ENCODE assay signal across 2 cellular contexts in the genomic region with DNA sequence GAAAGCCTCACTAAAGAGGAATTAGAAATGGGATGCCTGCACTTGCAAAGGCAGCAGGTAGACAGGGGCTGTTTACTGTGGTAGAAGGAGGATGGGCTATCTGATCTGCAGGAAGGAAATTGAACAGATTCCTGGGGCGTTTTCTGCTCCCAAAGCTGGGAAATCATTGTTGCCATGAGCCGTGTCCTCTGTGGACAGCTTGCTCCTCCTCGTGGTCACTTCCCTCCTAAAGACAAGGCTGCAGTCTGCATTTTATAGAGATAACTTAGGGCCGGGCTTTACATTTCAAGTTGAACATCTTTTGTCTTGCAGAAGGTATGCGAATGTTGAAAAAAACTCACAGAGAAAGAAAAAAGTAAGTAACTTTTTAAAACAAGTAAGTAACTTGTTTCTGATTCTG.
TF ChIP-seq lines count a peak whose summit lies in the region.

No MANE protein-coding gene starts in this region.

TF ChIP-seq in HCT116, 20 proteins besides CTCF, POLR2A, EP300 and RAD21:
- no peak for TF ChIP-seq POLR2AphosphoS5 (IDR thresholded peaks at IDR 0.05; ENCODE audit: low read depth, low read length)
- TF ChIP-seq YY1 (IDR thresholded peaks at IDR 0.05; ENCODE audit: extremely low read depth, insufficient replicate concordance, low read depth, low read length): no peak
- TF ChIP-seq, protein P1, sequence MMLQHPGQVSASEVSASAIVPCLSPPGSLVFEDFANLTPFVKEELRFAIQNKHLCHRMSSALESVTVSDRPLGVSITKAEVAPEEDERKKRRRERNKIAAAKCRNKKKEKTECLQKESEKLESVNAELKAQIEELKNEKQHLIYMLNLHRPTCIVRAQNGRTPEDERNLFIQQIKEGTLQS (IDR thresholded peaks at IDR 0.05): no peak
- no peak for TF ChIP-seq ZNF274 (IDR thresholded peaks at IDR 0.05; ENCODE audit: low read depth, low read length)
- no peak for TF ChIP-seq EZH2 (IDR thresholded peaks at IDR 0.05)
- TF ChIP-seq SP1 (IDR thresholded peaks at IDR 0.05; ENCODE audit: low read depth): no peak
- TF ChIP-seq JUND (IDR thresholded peaks at IDR 0.05): no peak
- TF ChIP-seq FOSL1 (IDR thresholded peaks at IDR 0.05; ENCODE audit: low read depth): no peak
- TF ChIP-seq SRF (IDR thresholded peaks at IDR 0.05; ENCODE audit: low read depth): no peak
- no peak for TF ChIP-seq ZFX (IDR thresholded peaks at IDR 0.05)
- TF ChIP-seq, protein P2, sequence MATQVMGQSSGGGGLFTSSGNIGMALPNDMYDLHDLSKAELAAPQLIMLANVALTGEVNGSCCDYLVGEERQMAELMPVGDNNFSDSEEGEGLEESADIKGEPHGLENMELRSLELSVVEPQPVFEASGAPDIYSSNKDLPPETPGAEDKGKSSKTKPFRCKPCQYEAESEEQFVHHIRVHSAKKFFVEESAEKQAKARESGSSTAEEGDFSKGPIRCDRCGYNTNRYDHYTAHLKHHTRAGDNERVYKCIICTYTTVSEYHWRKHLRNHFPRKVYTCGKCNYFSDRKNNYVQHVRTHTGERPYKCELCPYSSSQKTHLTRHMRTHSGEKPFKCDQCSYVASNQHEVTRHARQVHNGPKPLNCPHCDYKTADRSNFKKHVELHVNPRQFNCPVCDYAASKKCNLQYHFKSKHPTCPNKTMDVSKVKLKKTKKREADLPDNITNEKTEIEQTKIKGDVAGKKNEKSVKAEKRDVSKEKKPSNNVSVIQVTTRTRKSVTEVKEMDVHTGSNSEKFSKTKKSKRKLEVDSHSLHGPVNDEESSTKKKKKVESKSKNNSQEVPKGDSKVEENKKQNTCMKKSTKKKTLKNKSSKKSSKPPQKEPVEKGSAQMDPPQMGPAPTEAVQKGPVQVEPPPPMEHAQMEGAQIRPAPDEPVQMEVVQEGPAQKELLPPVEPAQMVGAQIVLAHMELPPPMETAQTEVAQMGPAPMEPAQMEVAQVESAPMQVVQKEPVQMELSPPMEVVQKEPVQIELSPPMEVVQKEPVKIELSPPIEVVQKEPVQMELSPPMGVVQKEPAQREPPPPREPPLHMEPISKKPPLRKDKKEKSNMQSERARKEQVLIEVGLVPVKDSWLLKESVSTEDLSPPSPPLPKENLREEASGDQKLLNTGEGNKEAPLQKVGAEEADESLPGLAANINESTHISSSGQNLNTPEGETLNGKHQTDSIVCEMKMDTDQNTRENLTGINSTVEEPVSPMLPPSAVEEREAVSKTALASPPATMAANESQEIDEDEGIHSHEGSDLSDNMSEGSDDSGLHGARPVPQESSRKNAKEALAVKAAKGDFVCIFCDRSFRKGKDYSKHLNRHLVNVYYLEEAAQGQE (IDR thresholded peaks at IDR 0.05; ENCODE audit: low read depth): no peak
- TF ChIP-seq CEBPB (IDR thresholded peaks at IDR 0.05; ENCODE audit: low read depth): no peak
- no peak for TF ChIP-seq EZH2phosphoT487 (IDR thresholded peaks at IDR 0.05; ENCODE audit: borderline replicate concordance)
- TF ChIP-seq ELF1 (IDR thresholded peaks at IDR 0.05; ENCODE audit: borderline replicate concordance, low read depth): no peak
- TF ChIP-seq, protein P3, sequence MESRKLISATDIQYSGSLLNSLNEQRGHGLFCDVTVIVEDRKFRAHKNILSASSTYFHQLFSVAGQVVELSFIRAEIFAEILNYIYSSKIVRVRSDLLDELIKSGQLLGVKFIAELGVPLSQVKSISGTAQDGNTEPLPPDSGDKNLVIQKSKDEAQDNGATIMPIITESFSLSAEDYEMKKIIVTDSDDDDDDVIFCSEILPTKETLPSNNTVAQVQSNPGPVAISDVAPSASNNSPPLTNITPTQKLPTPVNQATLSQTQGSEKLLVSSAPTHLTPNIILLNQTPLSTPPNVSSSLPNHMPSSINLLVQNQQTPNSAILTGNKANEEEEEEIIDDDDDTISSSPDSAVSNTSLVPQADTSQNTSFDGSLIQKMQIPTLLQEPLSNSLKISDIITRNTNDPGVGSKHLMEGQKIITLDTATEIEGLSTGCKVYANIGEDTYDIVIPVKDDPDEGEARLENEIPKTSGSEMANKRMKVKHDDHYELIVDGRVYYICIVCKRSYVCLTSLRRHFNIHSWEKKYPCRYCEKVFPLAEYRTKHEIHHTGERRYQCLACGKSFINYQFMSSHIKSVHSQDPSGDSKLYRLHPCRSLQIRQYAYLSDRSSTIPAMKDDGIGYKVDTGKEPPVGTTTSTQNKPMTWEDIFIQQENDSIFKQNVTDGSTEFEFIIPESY (IDR thresholded peaks at IDR 0.05; ENCODE audit: extremely low read depth, insufficient replicate concordance, low read length): no peak

TF ChIP-seq in H1, 55 proteins besides CTCF, POLR2A, EP300 and RAD21:
- TF ChIP-seq FOSL1 (IDR thresholded peaks at IDR 0.05; ENCODE audit: insufficient read depth, low read depth, low read length) (no peak), RXRA (IDR thresholded peaks at IDR 0.05; ENCODE audit: insufficient read depth, low read depth, low read length) (no peak)
TF ChIP-seq in H1: peak in this region for 0.
